8 cellular contexts compared by ENCODE assay signal in the genomic region with DNA sequence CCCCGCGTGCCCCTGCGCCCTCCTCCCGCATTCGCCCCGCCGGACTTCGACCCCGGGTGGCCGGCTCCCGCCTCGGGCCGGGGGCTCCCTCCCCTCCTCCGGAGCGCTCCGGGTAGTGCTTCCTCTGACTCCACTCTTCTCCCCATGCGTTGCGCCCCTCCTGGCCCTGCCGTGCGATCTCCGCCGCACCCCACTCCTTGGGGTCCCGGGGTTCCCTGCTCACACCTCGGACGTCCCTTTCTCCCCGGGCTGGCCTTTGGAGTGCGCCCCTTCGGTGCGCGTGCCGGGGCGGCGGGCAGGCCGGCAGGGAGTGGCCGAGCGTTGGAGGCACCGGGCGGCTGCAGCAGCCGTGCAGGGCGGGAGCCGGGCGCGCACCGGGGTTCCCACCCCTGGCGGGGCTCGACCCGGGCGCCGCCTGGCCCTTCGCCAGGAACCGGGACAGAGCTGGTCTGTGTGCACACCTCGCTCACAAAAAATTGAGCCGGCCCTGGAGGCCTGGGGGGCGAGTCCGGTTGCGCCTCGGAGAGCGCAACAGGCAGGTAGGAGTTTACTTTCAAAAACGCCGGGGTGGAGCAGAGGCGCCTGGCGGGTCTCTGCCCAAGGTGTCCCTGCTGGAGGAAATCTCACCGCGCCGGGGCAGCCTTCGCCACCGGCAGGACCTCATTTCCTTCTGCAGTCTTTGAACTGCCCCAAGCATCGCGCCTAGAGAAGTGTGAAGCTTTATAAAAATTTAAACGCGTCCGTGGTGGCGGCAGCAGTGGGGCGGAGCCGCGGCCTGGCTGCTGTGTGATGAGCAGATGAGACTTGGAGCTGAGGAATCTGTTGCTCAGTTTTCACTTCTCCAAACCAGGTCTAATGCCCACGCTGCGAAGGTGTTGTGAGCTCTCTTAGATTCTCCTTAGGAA. TPM values are rescaled to one million over a fixed set of nuclear protein-coding genes. Genes with fewer than 3 reads are reported as not detected.
DNase-seq lines count a peak whose midpoint lies in the region; ATAC-seq and TF ChIP-seq lines count a peak whose summit lies in the region.

No MANE protein-coding gene starts in this region.

- H3K27ac ChIP-seq in HUES6 (ENCODE audit: low read depth, low read length) = peak overlapping the region; percentile 69; the same call in 1 of the 2 replicates
- H3K27ac ChIP-seq in left lung = peak overlapping the region; percentile 46 to 65

- peak; percentile 74 for ATAC-seq in GM21717 (IDR thresholded peaks at IDR 0.05; ENCODE audit: unreplicated experiment)
- ATAC-seq in left lung = peak; percentile 82

- H3K4me3 ChIP-seq in HUES6 (ENCODE audit: low read depth, low read length) (peak overlapping the region; percentile 88), left lung (peak overlapping the region; percentile 78 to 86)

- in situ Hi-C loops in SK-MEL-5 (cut with HindIII; ENCODE audit: low pct_unique_long_range_greater_than_20kb, low sequenced_read_pairs) = no loop called here

- TF ChIP-seq CTCF in left lung (IDR thresholded peaks at IDR 0.05) = no peak

- intact Hi-C loops in left lung (cut with DNase I) = no loop called here

- no peaks in the 10 kb centered on the region for H3K36me3 ChIP-seq in HUES6 (ENCODE audit: control insufficient read depth, insufficient read depth, low read length)
- H3K36me3 ChIP-seq in left lung = no peaks in the 10 kb centered on the region

- no peaks in the 10 kb centered on the region for H3K27me3 ChIP-seq in HUES6 (ENCODE audit: control insufficient read depth, insufficient read depth, low read length)
- H3K27me3 ChIP-seq in left lung = peaks cover 0 to 14% of the 10 kb centered on the region in 2 donors

- peak; percentile 23 for DNase-seq in NCI-H2196 (lab: John Stamatoyannopoulos, UW; ENCODE audit: unreplicated experiment)
- DNase-seq in NCI-H2196 treated with DMSO at 0.1 percent for 48 hours (lab: John Stamatoyannopoulos, UW; ENCODE audit: unreplicated experiment) = no peak
- DNase-seq in SK-MEL-5 (ENCODE audit: low read depth, low spot score) = peak; percentile 30
- peak; percentile 12 for DNase-seq in cerebellar cortex (ENCODE audit: low spot score)
- DNase-seq in left lung = peak; percentile 40 to 86
- DNase-seq in stimulated activated CD8-positive, alpha-beta memory T cell treated with anti-CD3 and anti-CD28 coated beads, Interleukin-7, amount 100 ng/mL, for 4 hours (ENCODE audit: low read depth in 2 of 2) = peak; percentile 5 to 22

- H3K9me3 ChIP-seq in HUES6 (ENCODE audit: control insufficient read depth, insufficient read depth, low read depth, low read length) (peaks cover 27% of the 10 kb centered on the region), left lung (peaks cover 0 to 14% of the 10 kb centered on the region in 2 donors)

- peak overlapping the region; percentile 90 for H3K9ac ChIP-seq in HUES6 (ENCODE audit: low read length)

- H3K4me1 ChIP-seq in HUES6 (ENCODE audit: control insufficient read depth, insufficient read depth, low read length) = peaks cover 35% of the 10 kb centered on the region
- peaks cover 4 to 9% of the 10 kb centered on the region in 2 donors for H3K4me1 ChIP-seq in left lung

RNA-seq across cellular contexts. Expression of a gene that starts 0.7 kb away (rescaled TPM):
- total RNA-seq in SK-MEL-5 (2014; rRNA removed; shearing (Covaris generic)) = 9.1 and 9.9 TPM in 2 replicates
- polyA plus RNA-seq in SK-MEL-5 (2015; cell fraction: cytosol; rRNA removed) = 11.2 and 12.4 TPM in 2 replicates
- polyA plus RNA-seq in SK-MEL-5 (2015; cell fraction: nucleus; rRNA removed) = 5.7 and 8.3 TPM in 2 replicates
- 10 to 100 TPM; 14.7 to 16.6 TPM for total RNA-seq in left lung
